Comparison of ENCODE assay signal across 27 cellular contexts in genomic region chrX:28701222-28701621, GRCh38.
DNase-seq lines count a peak whose midpoint lies in the region; ATAC-seq and TF ChIP-seq lines count a peak whose summit lies in the region.
"Had no signal": no experiment of that assay in that cellular context is flagged by ENCODE, and none has a peak within 500 bp of the region (broad histone marks: within the 10 kb centered on the region; RNA-seq: fewer than 3 reads in every experiment).

No MANE protein-coding gene starts in this region.

- H3K4me1 ChIP-seq in DOHH2 (ENCODE audit: control insufficient read depth, low read length) (no peaks in the 10 kb centered on the region), OCI-LY7 (ENCODE audit: insufficient read depth, low read length, poor library complexity, severe bottlenecking) (no peaks in the 10 kb centered on the region), osteoblast (ENCODE audit: insufficient read depth, low read length) (no peaks in the 10 kb centered on the region)
- H3K4me1 ChIP-seq: adrenal gland, tibial artery had no signal

- H3K27me3 ChIP-seq in DOHH2 (ENCODE audit: control insufficient read depth, low read length) (no peaks in the 10 kb centered on the region), kidney epithelial cell (ENCODE audit: control insufficient read depth, insufficient read depth, low read length) (no peaks in the 10 kb centered on the region), osteoblast (ENCODE audit: insufficient read depth, low read length) (no peaks in the 10 kb centered on the region)
- H3K27me3 ChIP-seq: tibial artery had no signal

- no peaks in the 10 kb centered on the region for H3K27me3 Mint-ChIP-seq in osteocyte (ENCODE audit: unreplicated experiment)
- no peaks in the 10 kb centered on the region for H3K27me3 Mint-ChIP-seq in activated CD8-positive, alpha-beta T cell treated with anti-CD3 and anti-CD28 coated beads, Interleukin-2, amount 10 ng/mL, durations not matched to agents 7 days and 5 days (ENCODE audit: low read depth)
- H3K27me3 Mint-ChIP-seq: activated CD4-positive, alpha-beta T cell treated with anti-CD3 and anti-CD28 coated beads, Interleukin-2, amount 10 ng/mL, durations not matched to agents 7 days and 5 days; activated CD8-positive, alpha-beta memory T cell treated with anti-CD3 and anti-CD28 coated beads, Interleukin-2, amount 10 ng/mL, durations not matched to agents 7 days and 5 days; dendritic cell treated with granulocyte-macrophage colony-stimulating factor and Interleukin-4, amounts not matched to agents 40 ng/mL and 50 ng/mL, for 4 days; naive thymus-derived CD4-positive, alpha-beta T cell had no signal

- BruUV-seq in OCI-LY7 (replicated peaks; lab: Mats Ljungman, UMichigan), result no TSS peak

- no peak for DNase-seq in OCI-LY7 (ENCODE audit: low spot score)
- peak; percentile 5 for DNase-seq in choroid plexus epithelial cell (ENCODE audit: low read depth)
- DNase-seq in kidney epithelial cell (ENCODE audit: low read depth), result no peak
- no peak for DNase-seq in osteocyte (ENCODE audit: extremely low spot score, unreplicated experiment)
- no peak for DNase-seq in osteoblast (ENCODE audit: insufficient read length, low spot score, missing footprints)
- no peak for DNase-seq in activated CD8-positive, alpha-beta T cell treated with anti-CD3 and anti-CD28 coated beads, Interleukin-2, amount 10 ng/mL, durations not matched to agents 7 days and 5 days
- DNase-seq: activated CD4-positive, alpha-beta T cell treated with anti-CD3 and anti-CD28 coated beads, Interleukin-2, amount 10 ng/mL, durations not matched to agents 7 days and 5 days; activated CD8-positive, alpha-beta memory T cell treated with anti-CD3 and anti-CD28 coated beads, Interleukin-2, amount 10 ng/mL, durations not matched to agents 7 days and 5 days; activated naive CD4-positive, alpha-beta T cell treated with Interleukin-2 at 50 U/mL for 16 hours; adrenal gland; DMS79; midbrain; naive thymus-derived CD4-positive, alpha-beta T cell; NCI-H146; NCI-H2107; NCI-H82; occipital lobe; OCI-M1; SHP77; small intestine; T-helper 9 cell; tibial artery; WERI-Rb-1 had no signal

- H3K9me2 ChIP-seq in DOHH2 (replicated peaks; ENCODE audit: control insufficient read depth, low read length), result no peaks in the 10 kb centered on the region
- H3K9me2 ChIP-seq in OCI-LY7 (ENCODE audit: insufficient read depth, low read length), result no peaks in the 10 kb centered on the region

- no peak for ATAC-seq in GM21737 (IDR thresholded peaks at IDR 0.05; ENCODE audit: unreplicated experiment)
- no peak for ATAC-seq in activated CD8-positive, alpha-beta T cell treated with anti-CD3 and anti-CD28 coated beads, Interleukin-2, amount 10 ng/mL, durations not matched to agents 7 days and 5 days
- ATAC-seq: activated CD8-positive, alpha-beta memory T cell treated with anti-CD3 and anti-CD28 coated beads, Interleukin-2, amount 10 ng/mL, durations not matched to agents 7 days and 5 days; naive thymus-derived CD4-positive, alpha-beta T cell had no signal

- H3F3A ChIP-seq in DOHH2 (ENCODE audit: control insufficient read depth, insufficient read depth), result no peaks in the 10 kb centered on the region

- intact Hi-C loops in OCI-LY7 (cut with micrococcal nuclease; ENCODE audit: unreplicated experiment), result no loop called here

- no peaks in the 10 kb centered on the region for H3K4me1 Mint-ChIP-seq in osteocyte (ENCODE audit: unreplicated experiment)
- H3K4me1 Mint-ChIP-seq in activated CD8-positive, alpha-beta T cell treated with anti-CD3 and anti-CD28 coated beads, Interleukin-2, amount 10 ng/mL, durations not matched to agents 7 days and 5 days (ENCODE audit: low read depth), result no peaks in the 10 kb centered on the region
- H3K4me1 Mint-ChIP-seq: activated CD4-positive, alpha-beta T cell treated with anti-CD3 and anti-CD28 coated beads, Interleukin-2, amount 10 ng/mL, durations not matched to agents 7 days and 5 days; activated CD8-positive, alpha-beta memory T cell treated with anti-CD3 and anti-CD28 coated beads, Interleukin-2, amount 10 ng/mL, durations not matched to agents 7 days and 5 days; naive thymus-derived CD4-positive, alpha-beta T cell had no signal

- CTCF ChIA-PET in OCI-LY7 (lab: Charles Lee; ENCODE audit: unreplicated experiment), result no interaction called here
- CTCF ChIA-PET in activated CD8-positive, alpha-beta T cell treated with anti-CD3 and anti-CD28 coated beads, Interleukin-2, amount 10 ng/mL, durations not matched to agents 7 days and 5 days (lab: Charles Lee), result no interaction called here

- TF ChIP-seq CTCF in DOHH2 (IDR thresholded peaks at IDR 0.05; ENCODE audit: low read depth, low read length, poor library complexity, severe bottlenecking) (peak; percentile 17), OCI-LY7 (conservative IDR thresholded peaks at IDR 0.05; ENCODE audit: low read length) (peak; percentile 35; the same call in 1 of the 2 replicates), choroid plexus epithelial cell (conservative IDR thresholded peaks at IDR 0.05; ENCODE audit: low read depth, low read length) (peak; percentile 32), kidney epithelial cell (IDR thresholded peaks at IDR 0.05; ENCODE audit: insufficient read depth, low read length, poor library complexity, severe bottlenecking) (peak; percentile 19), osteocyte (IDR thresholded peaks at IDR 0.05) (no peak), osteoblast (IDR thresholded peaks at IDR 0.05; ENCODE audit: extremely low read depth, low read depth, low read length) (no peak)

- H3K4me3 Mint-ChIP-seq in osteocyte (ENCODE audit: unreplicated experiment), result no peak overlapping the region
- H3K4me3 Mint-ChIP-seq in activated CD8-positive, alpha-beta T cell treated with anti-CD3 and anti-CD28 coated beads, Interleukin-2, amount 10 ng/mL, durations not matched to agents 7 days and 5 days, result no peak overlapping the region
- H3K4me3 Mint-ChIP-seq: activated CD4-positive, alpha-beta T cell treated with anti-CD3 and anti-CD28 coated beads, Interleukin-2, amount 10 ng/mL, durations not matched to agents 7 days and 5 days; activated CD8-positive, alpha-beta memory T cell treated with anti-CD3 and anti-CD28 coated beads, Interleukin-2, amount 10 ng/mL, durations not matched to agents 7 days and 5 days; dendritic cell treated with granulocyte-macrophage colony-stimulating factor and Interleukin-4, amounts not matched to agents 40 ng/mL and 50 ng/mL, for 4 days; naive thymus-derived CD4-positive, alpha-beta T cell had no signal

- H3K27ac ChIP-seq in DOHH2 (ENCODE audit: low read depth, low read length) (no peak overlapping the region), OCI-LY7 (ENCODE audit: low read depth, low read length, poor library complexity, severe bottlenecking) (no peak overlapping the region), osteoblast (ENCODE audit: low read depth, low read length) (no peak overlapping the region)
- H3K27ac ChIP-seq: adrenal gland, HL-60, tibial artery, WERI-Rb-1 had no signal

- H3K36me3 Mint-ChIP-seq in osteocyte (ENCODE audit: unreplicated experiment), result no peaks in the 10 kb centered on the region
- H3K36me3 Mint-ChIP-seq in activated CD8-positive, alpha-beta T cell treated with anti-CD3 and anti-CD28 coated beads, Interleukin-2, amount 10 ng/mL, durations not matched to agents 7 days and 5 days (ENCODE audit: low read depth), result no peaks in the 10 kb centered on the region
- H3K36me3 Mint-ChIP-seq: activated CD8-positive, alpha-beta memory T cell treated with anti-CD3 and anti-CD28 coated beads, Interleukin-2, amount 10 ng/mL, durations not matched to agents 7 days and 5 days; naive thymus-derived CD4-positive, alpha-beta T cell had no signal

- H3K27ac Mint-ChIP-seq in osteocyte (ENCODE audit: unreplicated experiment), result no peak overlapping the region
- H3K27ac Mint-ChIP-seq in activated CD8-positive, alpha-beta T cell treated with anti-CD3 and anti-CD28 coated beads, Interleukin-2, amount 10 ng/mL, durations not matched to agents 7 days and 5 days, result no peak overlapping the region
- H3K27ac Mint-ChIP-seq: activated CD4-positive, alpha-beta T cell treated with anti-CD3 and anti-CD28 coated beads, Interleukin-2, amount 10 ng/mL, durations not matched to agents 7 days and 5 days; activated CD8-positive, alpha-beta memory T cell treated with anti-CD3 and anti-CD28 coated beads, Interleukin-2, amount 10 ng/mL, durations not matched to agents 7 days and 5 days; dendritic cell treated with granulocyte-macrophage colony-stimulating factor and Interleukin-4, amounts not matched to agents 40 ng/mL and 50 ng/mL, for 4 days; naive thymus-derived CD4-positive, alpha-beta T cell had no signal

- H3K4me3 ChIP-seq in DOHH2 (ENCODE audit: low read length) (no peak overlapping the region), OCI-LY7 (ENCODE audit: low read depth, low read length, poor library complexity, severe bottlenecking) (no peak overlapping the region), choroid plexus epithelial cell (ENCODE audit: low read depth, low read length) (no peak overlapping the region), kidney epithelial cell (ENCODE audit: low read depth, low read length) (no peak overlapping the region), osteoblast (ENCODE audit: insufficient read depth, low read length) (no peak overlapping the region)
- H3K4me3 ChIP-seq: adrenal gland, tibial artery had no signal

- no peaks in the 10 kb centered on the region for H3K79me2 ChIP-seq in DOHH2 (ENCODE audit: control insufficient read depth, low read length)
- H3K79me2 ChIP-seq in OCI-LY7 (ENCODE audit: insufficient read depth, low read depth, low read length), result no peaks in the 10 kb centered on the region
- no peaks in the 10 kb centered on the region for H3K79me2 ChIP-seq in osteoblast (ENCODE audit: insufficient read depth, low read length)

- H4K20me1 ChIP-seq in DOHH2 (ENCODE audit: control insufficient read depth, insufficient read depth, low read depth, low read length) (no peaks in the 10 kb centered on the region), OCI-LY7 (ENCODE audit: insufficient read depth, low read length) (no peaks in the 10 kb centered on the region), osteoblast (ENCODE audit: insufficient read depth, low read length) (no peaks in the 10 kb centered on the region)

- POLR2A ChIA-PET in OCI-LY7 (lab: Charles Lee), result no interaction called here
- POLR2A ChIA-PET in activated CD8-positive, alpha-beta T cell treated with anti-CD3 and anti-CD28 coated beads, Interleukin-2, amount 10 ng/mL, durations not matched to agents 7 days and 5 days (lab: Charles Lee), result no interaction called here

- no peak overlapping the region for H2AFZ ChIP-seq in OCI-LY7 (ENCODE audit: low read length)
- no peak overlapping the region for H2AFZ ChIP-seq in osteoblast (ENCODE audit: low read length)

- H3K4me2 ChIP-seq in DOHH2 (ENCODE audit: low read length), result no peak overlapping the region
- H3K4me2 ChIP-seq in OCI-LY7 (ENCODE audit: low read length), result no peak overlapping the region
- H3K4me2 ChIP-seq in osteoblast (ENCODE audit: insufficient read depth, low read length), result no peak overlapping the region

- no peaks in the 10 kb centered on the region for H3K9me3 ChIP-seq in DOHH2 (ENCODE audit: control insufficient read depth, insufficient read depth, low read length)
- no peaks in the 10 kb centered on the region for H3K9me3 ChIP-seq in OCI-LY7 (ENCODE audit: low read length)
- no peaks in the 10 kb centered on the region for H3K9me3 ChIP-seq in osteoblast (ENCODE audit: low read depth, low read length)
- H3K9me3 ChIP-seq: adrenal gland, tibial artery had no signal

- H3K36me3 ChIP-seq in DOHH2 (ENCODE audit: control insufficient read depth, low read length), result no peaks in the 10 kb centered on the region
- H3K36me3 ChIP-seq in OCI-LY7 (ENCODE audit: insufficient read depth, low read length), result no peaks in the 10 kb centered on the region
- no peaks in the 10 kb centered on the region for H3K36me3 ChIP-seq in kidney epithelial cell (ENCODE audit: control insufficient read depth, insufficient read depth, low read length)
- no peaks in the 10 kb centered on the region for H3K36me3 ChIP-seq in osteoblast (ENCODE audit: insufficient read depth, low read length)
- H3K36me3 ChIP-seq: adrenal gland, tibial artery, WERI-Rb-1 had no signal

- peaks cover 11% of the 10 kb centered on the region for H3K9me3 Mint-ChIP-seq in osteocyte (ENCODE audit: unreplicated experiment)
- H3K9me3 Mint-ChIP-seq in activated CD8-positive, alpha-beta T cell treated with anti-CD3 and anti-CD28 coated beads, Interleukin-2, amount 10 ng/mL, durations not matched to agents 7 days and 5 days (ENCODE audit: insufficient read depth), result no peaks in the 10 kb centered on the region
- H3K9me3 Mint-ChIP-seq: activated CD4-positive, alpha-beta T cell treated with anti-CD3 and anti-CD28 coated beads, Interleukin-2, amount 10 ng/mL, durations not matched to agents 7 days and 5 days; dendritic cell treated with granulocyte-macrophage colony-stimulating factor and Interleukin-4, amounts not matched to agents 40 ng/mL and 50 ng/mL, for 4 days had no signal

Comparison
In these comparisons a context has a peak if more than half of its experiments do, and no peak if none do; other contexts are left out.
1. CTCF ChIP-seq: peak in DOHH2 (single experiment), OCI-LY7 (single experiment), choroid plexus epithelial cell (single experiment) and kidney epithelial cell (single experiment); none in osteocyte (single experiment) and osteoblast (single experiment).